Comparison of ENCODE assay signal across 11 cellular contexts in genomic region chr11:44112083-44112865, GRCh38. TPM values are rescaled to one million over a fixed set of nuclear protein-coding genes. Genes with fewer than 3 reads are reported as not detected.
A peak's percentile ranks its signal among the peaks of the same experiment; 100 is the strongest.
DNase-seq lines count a peak whose midpoint lies in the region; ATAC-seq and TF ChIP-seq lines count a peak whose summit lies in the region.
"Had no signal": no experiment of that assay in that cellular context is flagged by ENCODE, and none has a peak within 500 bp of the region (broad histone marks: within the 10 kb centered on the region; RNA-seq: fewer than 3 reads in every experiment).

No MANE protein-coding gene starts in this region.

- intact Hi-C loops in left cardiac atrium (cut with DNase I): loop anchor here in 1 of 2 donors (10.0 kb wide), 1 partner anchor 423 kb away; no protein-coding TSS in a partner anchor

- no peak overlapping the region for H3K27ac ChIP-seq in coronary artery

- H3K4me3 ChIP-seq in coronary artery: no peak overlapping the region

- peak; percentile 91 for ATAC-seq in SK-N-SH treated with all-trans-retinoic acid at 6 μM for 48 hours
- ATAC-seq in left cardiac atrium: peak; percentile 69 to 72
- ATAC-seq in HG02852 (IDR thresholded peaks at IDR 0.05; ENCODE audit: unreplicated experiment): no peak
- ATAC-seq: naive thymus-derived CD4-positive, alpha-beta T cell; WTC11 had no signal

- DNase-seq in Daoy (ENCODE audit: low read depth): peak; percentile 59
- peak; percentile 53 for DNase-seq in HS-5 (ENCODE audit: low read depth)
- DNase-seq in left cardiac atrium: peak; percentile 63
- DNase-seq in stimulated activated CD8-positive, alpha-beta memory T cell treated with anti-CD3 and anti-CD28 coated beads, Interleukin-4, amount 100 ng/mL, for 48 hours: no peak
- no peak for DNase-seq in occipital lobe (lab: John Stamatoyannopoulos, UW)
- no peak for DNase-seq in coronary artery (ENCODE audit: low spot score)
- DNase-seq: activated naive CD8-positive, alpha-beta T cell treated with anti-CD3 and anti-CD28 coated beads, Interleukin-2, amount 10 ng/mL, durations not matched to agents 7 days and 5 days; naive thymus-derived CD4-positive, alpha-beta T cell had no signal

- TF ChIP-seq CTCF in coronary artery (IDR thresholded peaks at IDR 0.05): no peak

TF ChIP-seq in SK-N-SH treated with all-trans-retinoic acid at 6 μM for 48 hours, 23 proteins besides CTCF, POLR2A, EP300 and RAD21:
- TF ChIP-seq SNAI2 (CRISPR knock-in tag; IDR thresholded peaks at IDR 0.05) (0 out of 2 replicates have a peak, but pooled peaks have one; percentile 35), ISL1 (CRISPR knock-in tag; IDR thresholded peaks at IDR 0.05) (peak; percentile 60; the same call in 1 of the 2 replicates), GLIS3 (CRISPR knock-in tag; IDR thresholded peaks at IDR 0.05) (no peak), TCF4 (CRISPR knock-in tag; IDR thresholded peaks at IDR 0.05; ENCODE audit: borderline replicate concordance) (peak; percentile 53), ZNF565 (CRISPR knock-in tag; conservative IDR thresholded peaks at IDR 0.05; ENCODE audit: low read depth) (no peak), ZNF70 (CRISPR knock-in tag; IDR thresholded peaks at IDR 0.05) (no peak)
- TF ChIP-seq, protein P1, sequence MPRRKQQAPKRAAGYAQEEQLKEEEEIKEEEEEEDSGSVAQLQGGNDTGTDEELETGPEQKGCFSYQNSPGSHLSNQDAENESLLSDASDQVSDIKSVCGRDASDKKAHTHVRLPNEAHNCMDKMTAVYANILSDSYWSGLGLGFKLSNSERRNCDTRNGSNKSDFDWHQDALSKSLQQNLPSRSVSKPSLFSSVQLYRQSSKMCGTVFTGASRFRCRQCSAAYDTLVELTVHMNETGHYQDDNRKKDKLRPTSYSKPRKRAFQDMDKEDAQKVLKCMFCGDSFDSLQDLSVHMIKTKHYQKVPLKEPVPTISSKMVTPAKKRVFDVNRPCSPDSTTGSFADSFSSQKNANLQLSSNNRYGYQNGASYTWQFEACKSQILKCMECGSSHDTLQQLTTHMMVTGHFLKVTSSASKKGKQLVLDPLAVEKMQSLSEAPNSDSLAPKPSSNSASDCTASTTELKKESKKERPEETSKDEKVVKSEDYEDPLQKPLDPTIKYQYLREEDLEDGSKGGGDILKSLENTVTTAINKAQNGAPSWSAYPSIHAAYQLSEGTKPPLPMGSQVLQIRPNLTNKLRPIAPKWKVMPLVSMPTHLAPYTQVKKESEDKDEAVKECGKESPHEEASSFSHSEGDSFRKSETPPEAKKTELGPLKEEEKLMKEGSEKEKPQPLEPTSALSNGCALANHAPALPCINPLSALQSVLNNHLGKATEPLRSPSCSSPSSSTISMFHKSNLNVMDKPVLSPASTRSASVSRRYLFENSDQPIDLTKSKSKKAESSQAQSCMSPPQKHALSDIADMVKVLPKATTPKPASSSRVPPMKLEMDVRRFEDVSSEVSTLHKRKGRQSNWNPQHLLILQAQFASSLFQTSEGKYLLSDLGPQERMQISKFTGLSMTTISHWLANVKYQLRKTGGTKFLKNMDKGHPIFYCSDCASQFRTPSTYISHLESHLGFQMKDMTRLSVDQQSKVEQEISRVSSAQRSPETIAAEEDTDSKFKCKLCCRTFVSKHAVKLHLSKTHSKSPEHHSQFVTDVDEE (CRISPR knock-in tag; IDR thresholded peaks at IDR 0.05): peak; percentile 62; the same call in 1 of the 2 replicates
- TF ChIP-seq, protein P2, sequence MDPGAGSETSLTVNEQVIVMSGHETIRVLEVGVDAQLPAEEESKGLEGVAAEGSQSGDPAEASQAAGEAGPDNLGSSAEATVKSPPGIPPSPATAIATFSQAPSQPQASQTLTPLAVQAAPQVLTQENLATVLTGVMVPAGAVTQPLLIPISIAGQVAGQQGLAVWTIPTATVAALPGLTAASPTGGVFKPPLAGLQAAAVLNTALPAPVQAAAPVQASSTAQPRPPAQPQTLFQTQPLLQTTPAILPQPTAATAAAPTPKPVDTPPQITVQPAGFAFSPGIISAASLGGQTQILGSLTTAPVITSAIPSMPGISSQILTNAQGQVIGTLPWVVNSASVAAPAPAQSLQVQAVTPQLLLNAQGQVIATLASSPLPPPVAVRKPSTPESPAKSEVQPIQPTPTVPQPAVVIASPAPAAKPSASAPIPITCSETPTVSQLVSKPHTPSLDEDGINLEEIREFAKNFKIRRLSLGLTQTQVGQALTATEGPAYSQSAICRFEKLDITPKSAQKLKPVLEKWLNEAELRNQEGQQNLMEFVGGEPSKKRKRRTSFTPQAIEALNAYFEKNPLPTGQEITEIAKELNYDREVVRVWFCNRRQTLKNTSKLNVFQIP (CRISPR knock-in tag; IDR thresholded peaks at IDR 0.05; ENCODE audit: borderline replicate concordance, low read depth): no peak

RNA-seq across cellular contexts. Expression of gene EXT2, which starts 16.8 kb away (rescaled TPM):
- total RNA-seq in Daoy (2014; rRNA removed; shearing (Covaris generic)): 76.7 and 87.0 TPM in 2 replicates
- 10 to 100 TPM; 33.7 to 34.6 TPM for total RNA-seq in left cardiac atrium
- 79.2 TPM for total RNA-seq in occipital lobe

RNA-seq across cellular contexts. Expression of gene ACCS, which starts 46.2 kb away (rescaled TPM):
- 0.51 and 5.2 TPM in 2 replicates for total RNA-seq in Daoy (2014; rRNA removed; shearing (Covaris generic))
- total RNA-seq in left cardiac atrium: 1 to 10 TPM; 8.5 to 9.1 TPM
- total RNA-seq in occipital lobe: 7.6 TPM

Comparison
In these comparisons a context has a peak if more than half of its experiments do, and no peak if none do; other contexts are left out.
1. DNase-seq: peak in Daoy (single experiment), HS-5 (single experiment) and left cardiac atrium (single experiment); none in stimulated activated CD8-positive, alpha-beta memory T cell treated with anti-CD3 and anti-CD28 coated beads, Interleukin-4, amount 100 ng/mL, for 48 hours (single experiment), occipital lobe (single experiment) and coronary artery (single experiment).